Comparison of ENCODE assay signal across 20 cellular contexts in the genomic region with DNA sequence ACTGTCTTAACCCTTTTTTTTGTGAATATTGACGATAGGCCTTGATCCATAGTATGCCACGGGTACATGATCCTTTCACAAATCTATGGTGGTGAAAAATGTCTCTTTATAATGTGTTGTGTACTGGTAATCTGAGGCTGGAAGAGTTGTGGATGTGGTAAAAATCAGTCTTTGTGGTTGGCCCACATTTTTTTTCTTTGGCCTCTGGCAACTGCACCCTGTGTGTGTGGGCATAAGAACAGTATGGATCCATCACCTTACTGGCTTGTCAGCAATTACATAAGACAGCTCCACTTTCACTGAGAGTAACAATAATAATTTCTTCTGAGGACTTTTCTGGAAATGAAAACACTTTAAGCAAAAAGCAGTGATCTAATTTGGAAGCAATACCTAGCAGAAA.
A peak's percentile ranks its signal among the peaks of the same experiment; 100 is the strongest.
DNase-seq lines count a peak whose midpoint lies in the region; TF ChIP-seq lines count a peak whose summit lies in the region.
"Had no signal": no experiment of that assay in that cellular context is flagged by ENCODE, and none has a peak within 500 bp of the region (broad histone marks: within the 10 kb centered on the region; RNA-seq: fewer than 3 reads in every experiment).

No MANE protein-coding gene starts in this region.

- BruUV-seq in Calu3 (replicated peaks; lab: Mats Ljungman, UMichigan): no TSS peak

- CTCF ChIA-PET in Calu3 (lab: Charles Lee): interaction anchor here (0.7 kb wide), 1 partner anchor 1998 kb away, joined by 3 read pairs; no protein-coding TSS in a partner anchor

- no peak overlapping the region for H3K9ac ChIP-seq in SK-N-MC (ENCODE audit: insufficient read length)
- H3K9ac ChIP-seq: GM23248 had no signal

- H3K36me3 Mint-ChIP-seq in mesothelial cell of epicardium: peaks cover 17% of the 10 kb centered on the region
- H3K36me3 Mint-ChIP-seq in Calu3 (ENCODE audit: insufficient read depth, unreplicated experiment): no peaks in the 10 kb centered on the region
- H3K36me3 Mint-ChIP-seq: stimulated activated memory B cell treated with anti-CD40 and anti-IgM and Interleukin-4, amounts not matched to agents 10 μg/mL and 1 μg/mL and 100 μg/mL, for 72 hours had no signal

- no peaks in the 10 kb centered on the region for H3K27me3 Mint-ChIP-seq in mesothelial cell of epicardium (ENCODE audit: low read depth)
- H3K27me3 Mint-ChIP-seq in Calu3 (ENCODE audit: unreplicated experiment): no peaks in the 10 kb centered on the region

- WGBS in prostate gland: 83% methylated on average over 2 of the region's 2 CpGs

- H3K36me3 ChIP-seq in SK-N-MC (ENCODE audit: insufficient read depth, low read length) (no peaks in the 10 kb centered on the region), prostate gland (no peaks in the 10 kb centered on the region)
- H3K36me3 ChIP-seq: gastroesophageal sphincter, pancreas, suprapubic skin had no signal

- no peaks in the 10 kb centered on the region for H3K27me3 ChIP-seq in prostate gland (replicated peaks; ENCODE audit: insufficient read depth)
- H3K27me3 ChIP-seq: gastroesophageal sphincter, pancreas, suprapubic skin had no signal

- H3K4me3 ChIP-seq in SK-N-MC (no peak overlapping the region), choroid plexus epithelial cell (ENCODE audit: low read depth, low read length) (no peak overlapping the region), prostate gland (no peak overlapping the region)
- H3K4me3 ChIP-seq: gastroesophageal sphincter, GM23248, pancreas, suprapubic skin had no signal

- peak overlapping the region; percentile 96 for H3K27ac Mint-ChIP-seq in mesothelial cell of epicardium
- H3K27ac Mint-ChIP-seq in Calu3 (ENCODE audit: unreplicated experiment): no peak overlapping the region
- H3K27ac Mint-ChIP-seq: activated naive CD8-positive, alpha-beta T cell; nephron progenitor cell; stimulated activated memory B cell treated with anti-CD40 and anti-IgM and Interleukin-4, amounts not matched to agents 10 μg/mL and 1 μg/mL and 100 μg/mL, for 72 hours had no signal

- no peaks in the 10 kb centered on the region for H3K4me1 ChIP-seq in prostate gland (replicated peaks)
- H3K4me1 ChIP-seq: pancreas had no signal

- TF ChIP-seq POLR2A in prostate gland (IDR thresholded peaks at IDR 0.05): no peak

- no peak for DNase-seq in SK-N-MC (ENCODE audit: low read depth, low spot score)
- DNase-seq in choroid plexus epithelial cell (ENCODE audit: low read depth): peak; percentile 34
- no peak for DNase-seq in mesothelial cell of epicardium (ENCODE audit: low spot score in 2 of 2, unreplicated experiment in 2 of 2)
- no peak for DNase-seq in NCI-H69 (lab: John Stamatoyannopoulos, UW)
- no peak for DNase-seq in DMS 273 treated with DMSO at 0.1 percent for 48 hours (lab: John Stamatoyannopoulos, UW)
- no peak for DNase-seq in Calu3
- DNase-seq in prostate gland (ENCODE audit: low spot score): no peak
- DNase-seq: activated effector memory CD4-positive, alpha-beta T cell treated with Interleukin-2 at 50 U/mL for 16 hours; activated T-cell treated with anti-CD3 and anti-CD28 coated beads for 4 hours; cerebellar nuclear complex; GM23248; Karpas-422; nephron progenitor cell; pancreas; right cardiac atrium; stimulated activated CD4-positive, alpha-beta T cell treated with anti-CD3 and anti-CD28 coated beads, Interleukin-4, amount 100 ng/mL, for 4 hours had no signal

- TF ChIP-seq CTCF in choroid plexus epithelial cell (conservative IDR thresholded peaks at IDR 0.05; ENCODE audit: low read depth, low read length) (no peak), mesothelial cell of epicardium (IDR thresholded peaks at IDR 0.05; ENCODE audit: unreplicated experiment) (no peak), Calu3 (IDR thresholded peaks at IDR 0.05; ENCODE audit: unreplicated experiment) (no peak), prostate gland (IDR thresholded peaks at IDR 0.05) (no peak)

- H3K27ac ChIP-seq in SK-N-MC: peak overlapping the region; percentile 80
- no peak overlapping the region for H3K27ac ChIP-seq in prostate gland
- H3K27ac ChIP-seq: GM23248, pancreas, suprapubic skin had no signal

- H3K9me3 Mint-ChIP-seq in mesothelial cell of epicardium (peaks cover 33% of the 10 kb centered on the region), Calu3 (ENCODE audit: low read depth, unreplicated experiment) (peaks cover 14% of the 10 kb centered on the region)

- H3K4me1 Mint-ChIP-seq in mesothelial cell of epicardium (peaks cover 51% of the 10 kb centered on the region), Calu3 (ENCODE audit: low read depth, unreplicated experiment) (peaks cover 45% of the 10 kb centered on the region)
- H3K4me1 Mint-ChIP-seq: nephron progenitor cell; stimulated activated memory B cell treated with anti-CD40 and anti-IgM and Interleukin-4, amounts not matched to agents 10 μg/mL and 1 μg/mL and 100 μg/mL, for 72 hours had no signal

- intact Hi-C loops in Calu3 (cut with micrococcal nuclease; ENCODE audit: unreplicated experiment): no loop called here
- intact Hi-C loops in prostate gland (cut with DNase I): no loop called here

- H3K4me3 Mint-ChIP-seq in mesothelial cell of epicardium (no peak overlapping the region), Calu3 (ENCODE audit: low read depth, unreplicated experiment) (no peak overlapping the region)
- H3K4me3 Mint-ChIP-seq: activated naive CD8-positive, alpha-beta T cell; nephron progenitor cell; stimulated activated memory B cell treated with anti-CD40 and anti-IgM and Interleukin-4, amounts not matched to agents 10 μg/mL and 1 μg/mL and 100 μg/mL, for 72 hours had no signal

- no peaks in the 10 kb centered on the region for H3K9me3 ChIP-seq in SK-N-MC (ENCODE audit: low read depth, low read length)
- no peaks in the 10 kb centered on the region for H3K9me3 ChIP-seq in prostate gland
- H3K9me3 ChIP-seq: pancreas had no signal
